In the genomic region with DNA sequence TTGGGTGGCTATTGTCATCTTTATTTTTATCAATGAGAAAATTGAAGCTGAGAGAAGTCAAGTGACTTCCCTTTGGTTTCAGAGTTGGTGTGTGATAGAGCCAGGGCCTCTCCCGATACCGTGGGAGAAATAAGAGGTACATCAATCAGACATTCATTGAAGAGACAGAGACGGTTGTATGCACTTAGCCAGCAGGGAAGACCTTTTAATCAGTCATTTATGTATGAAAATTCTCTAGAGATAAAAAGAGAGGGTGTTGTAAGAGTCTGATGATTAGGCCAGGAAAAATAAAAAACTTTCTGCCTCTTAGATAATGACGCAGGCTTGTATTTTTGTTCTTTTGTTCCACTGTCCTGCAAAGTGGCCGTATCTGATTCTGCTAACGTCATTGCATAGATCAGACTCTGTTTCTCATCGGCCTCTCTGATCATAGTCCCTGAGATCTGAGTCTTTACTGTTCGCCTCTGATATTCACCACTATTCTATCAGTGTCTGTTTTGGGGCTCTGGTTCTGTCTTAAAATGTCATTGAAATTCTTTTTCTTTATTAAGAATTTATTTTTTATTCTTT, we compare ENCODE assay signal across 14 cellular contexts.
"Had no signal": no experiment of that assay in that cellular context is flagged by ENCODE, and none has a peak within 500 bp of the region (broad histone marks: within the 10 kb centered on the region; RNA-seq: fewer than 3 reads in every experiment).

No MANE protein-coding gene starts in this region.

- H3K27me3 ChIP-seq: breast epithelium, colonic mucosa, heart right ventricle, suprapubic skin, tibial nerve had no signal

- H3K4me3 ChIP-seq: breast epithelium, colonic mucosa, heart right ventricle, mucosa of descending colon, suprapubic skin, tibial nerve had no signal

- H3K36me3 ChIP-seq: breast epithelium, colonic mucosa, heart right ventricle, suprapubic skin, tibial nerve, WERI-Rb-1 had no signal

- H3K36me3 Mint-ChIP-seq: activated naive CD8-positive, alpha-beta T cell treated with anti-CD3 and anti-CD28 coated beads for 36 hours; memory B cell; naive B cell; stimulated activated effector memory CD8-positive, alpha-beta T cell treated with anti-CD3 and anti-CD28 coated beads, Interleukin-12 subunit alpha, Interleukin-12 subunit beta, amount 100 ng/mL, for 72 hours had no signal

- H3K27me3 Mint-ChIP-seq: activated naive CD8-positive, alpha-beta T cell treated with anti-CD3 and anti-CD28 coated beads for 36 hours; memory B cell; naive B cell had no signal

- H3K4me3 Mint-ChIP-seq: activated naive CD8-positive, alpha-beta T cell treated with anti-CD3 and anti-CD28 coated beads for 36 hours; endodermal cell; memory B cell; naive B cell; stimulated activated effector memory CD8-positive, alpha-beta T cell treated with anti-CD3 and anti-CD28 coated beads, Interleukin-12 subunit alpha, Interleukin-12 subunit beta, amount 100 ng/mL, for 72 hours; stimulated activated naive CD8-positive, alpha-beta T cell treated with anti-CD3 and anti-CD28 coated beads, Interleukin-15, amount 100 ng/mL, for 72 hours had no signal

- H3K9me3 ChIP-seq: breast epithelium, colonic mucosa, heart right ventricle, mucosa of descending colon, suprapubic skin, tibial nerve had no signal

- H3K27ac ChIP-seq: breast epithelium, colonic mucosa, epithelial cell of prostate, heart right ventricle, suprapubic skin, tibial nerve, WERI-Rb-1 had no signal

- H3K27ac Mint-ChIP-seq: activated naive CD8-positive, alpha-beta T cell treated with anti-CD3 and anti-CD28 coated beads for 36 hours; endodermal cell; memory B cell; stimulated activated effector memory CD8-positive, alpha-beta T cell treated with anti-CD3 and anti-CD28 coated beads, Interleukin-12 subunit alpha, Interleukin-12 subunit beta, amount 100 ng/mL, for 72 hours; stimulated activated naive CD8-positive, alpha-beta T cell treated with anti-CD3 and anti-CD28 coated beads, Interleukin-15, amount 100 ng/mL, for 72 hours had no signal
